ENCODE assay signal across 8 cellular contexts in genomic region chr1:144101397-144102050, GRCh38.
A peak's percentile ranks its signal among the peaks of the same experiment; 100 is the strongest.
DNase-seq lines count a peak whose midpoint lies in the region; ATAC-seq and TF ChIP-seq lines count a peak whose summit lies in the region.
"Had no signal": no experiment of that assay in that cellular context is flagged by ENCODE, and none has a peak within 500 bp of the region (broad histone marks: within the 10 kb centered on the region; RNA-seq: fewer than 3 reads in every experiment).

No MANE protein-coding gene starts in this region.

- DNase-seq in T-helper 22 cell (ENCODE audit: low read depth) (peak; percentile 2), breast epithelium (ENCODE audit: low spot score in 2 of 2) (peak; percentile 18 to 60), mesenteric fat pad (ENCODE audit: low spot score) (peak; percentile 94), upper lobe of right lung (peak; percentile 73)

- H3K27ac ChIP-seq in breast epithelium = no peak overlapping the region
- no peak overlapping the region for H3K27ac ChIP-seq in upper lobe of right lung
- H3K27ac ChIP-seq: VCaP had no signal

- TF ChIP-seq POLR2A in breast epithelium (IDR thresholded peaks at IDR 0.05) = no peak

- ATAC-seq in upper lobe of right lung (peak; percentile 27), GM21529 (IDR thresholded peaks at IDR 0.05; ENCODE audit: unreplicated experiment) (no peak), GM19328 (IDR thresholded peaks at IDR 0.05; ENCODE audit: unreplicated experiment) (no peak), HG03139 (IDR thresholded peaks at IDR 0.05; ENCODE audit: unreplicated experiment) (no peak)

- H3K4me1 ChIP-seq in breast epithelium = no peaks in the 10 kb centered on the region
- H3K4me1 ChIP-seq in upper lobe of right lung = no peaks in the 10 kb centered on the region

- H3K36me3 ChIP-seq in breast epithelium = no peaks in the 10 kb centered on the region
- no peaks in the 10 kb centered on the region for H3K36me3 ChIP-seq in upper lobe of right lung

- TF ChIP-seq CTCF in breast epithelium (IDR thresholded peaks at IDR 0.05) (no peak), upper lobe of right lung (IDR thresholded peaks at IDR 0.05) (no peak)

- H3K4me3 ChIP-seq in breast epithelium (no peak overlapping the region), upper lobe of right lung (no peak overlapping the region)

- peaks cover 10 to 28% of the 10 kb centered on the region in 2 donors for H3K9me3 ChIP-seq in breast epithelium
- H3K9me3 ChIP-seq in upper lobe of right lung = no peaks in the 10 kb centered on the region

- H3K27me3 ChIP-seq in breast epithelium = peaks cover 0 to 4% of the 10 kb centered on the region in 2 donors
- no peaks in the 10 kb centered on the region for H3K27me3 ChIP-seq in upper lobe of right lung

- intact Hi-C loops in breast epithelium (cut with DNase I; ENCODE audit: low total_unique reads) (no loop called here), upper lobe of right lung (cut with DNase I) (no loop called here)

Comparison
In these comparisons a context has a peak if more than half of its experiments do, and no peak if none do; other contexts are left out.
1. DNase-seq: peak in every context shown above with its lines; median percentile 94 in mesenteric fat pad; 73 in upper lobe of right lung; 39 in breast epithelium; 2 in T-helper 22 cell.